ENCODE assay signal across 1 cellular context in the genomic region with DNA sequence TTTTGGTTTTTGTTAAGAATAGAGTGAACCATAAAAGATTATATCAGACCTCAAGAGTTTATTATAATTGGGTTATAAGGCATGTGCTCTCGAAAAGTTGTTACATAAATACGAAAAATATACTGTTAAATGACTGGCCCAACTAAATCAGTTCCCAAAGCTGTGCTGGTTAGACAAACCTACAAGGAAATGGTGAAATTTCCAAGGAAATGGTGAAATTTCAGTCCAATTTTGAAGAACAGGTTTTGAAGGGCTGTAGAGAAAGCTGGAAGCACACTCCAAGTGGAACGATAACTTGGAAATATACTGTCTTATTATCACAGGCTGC.
TF ChIP-seq lines count a peak whose summit lies in the region.

No MANE protein-coding gene starts in this region.

TF ChIP-seq in HepG2, 621 proteins besides CTCF, POLR2A, EP300 and RAD21 (continued from another document and continues in another):
- no peak for TF ChIP-seq ZNF333 (CRISPR knock-in tag; IDR thresholded peaks at IDR 0.05; ENCODE audit: borderline replicate concordance)
- TF ChIP-seq, protein P1, sequence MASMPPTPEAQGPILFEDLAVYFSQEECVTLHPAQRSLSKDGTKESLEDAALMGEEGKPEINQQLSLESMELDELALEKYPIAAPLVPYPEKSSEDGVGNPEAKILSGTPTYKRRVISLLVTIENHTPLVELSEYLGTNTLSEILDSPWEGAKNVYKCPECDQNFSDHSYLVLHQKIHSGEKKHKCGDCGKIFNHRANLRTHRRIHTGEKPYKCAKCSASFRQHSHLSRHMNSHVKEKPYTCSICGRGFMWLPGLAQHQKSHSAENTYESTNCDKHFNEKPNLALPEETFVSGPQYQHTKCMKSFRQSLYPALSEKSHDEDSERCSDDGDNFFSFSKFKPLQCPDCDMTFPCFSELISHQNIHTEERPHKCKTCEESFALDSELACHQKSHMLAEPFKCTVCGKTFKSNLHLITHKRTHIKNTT (CRISPR knock-in tag; IDR thresholded peaks at IDR 0.05): no peak
- TF ChIP-seq MBD4 (IDR thresholded peaks at IDR 0.05; ENCODE audit: borderline replicate concordance, low read length): no peak
- no peak for TF ChIP-seq TSC22D2 (CRISPR knock-in tag; IDR thresholded peaks at IDR 0.05; ENCODE audit: borderline replicate concordance)
- no peak for TF ChIP-seq MAZ (IDR thresholded peaks at IDR 0.05; ENCODE audit: borderline replicate concordance, low read depth, low read length)
- TF ChIP-seq MAZ (CRISPR knock-in tag; IDR thresholded peaks at IDR 0.05; ENCODE audit: low read depth): no peak
- TF ChIP-seq, protein P2, sequence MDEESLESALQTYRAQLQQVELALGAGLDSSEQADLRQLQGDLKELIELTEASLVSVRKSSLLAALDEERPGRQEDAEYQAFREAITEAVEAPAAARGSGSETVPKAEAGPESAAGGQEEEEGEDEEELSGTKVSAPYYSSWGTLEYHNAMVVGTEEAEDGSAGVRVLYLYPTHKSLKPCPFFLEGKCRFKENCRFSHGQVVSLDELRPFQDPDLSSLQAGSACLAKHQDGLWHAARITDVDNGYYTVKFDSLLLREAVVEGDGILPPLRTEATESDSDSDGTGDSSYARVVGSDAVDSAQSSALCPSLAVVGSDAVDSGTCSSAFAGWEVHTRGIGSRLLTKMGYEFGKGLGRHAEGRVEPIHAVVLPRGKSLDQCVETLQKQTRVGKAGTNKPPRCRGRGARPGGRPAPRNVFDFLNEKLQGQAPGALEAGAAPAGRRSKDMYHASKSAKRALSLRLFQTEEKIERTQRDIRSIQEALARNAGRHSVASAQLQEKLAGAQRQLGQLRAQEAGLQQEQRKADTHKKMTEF (CRISPR knock-in tag; IDR thresholded peaks at IDR 0.05): no peak
- TF ChIP-seq ZNF234 (CRISPR knock-in tag; conservative IDR thresholded peaks at IDR 0.05): 0 out of 2 replicates have a peak, but pooled peaks have one; percentile 54
- TF ChIP-seq, protein P3, sequence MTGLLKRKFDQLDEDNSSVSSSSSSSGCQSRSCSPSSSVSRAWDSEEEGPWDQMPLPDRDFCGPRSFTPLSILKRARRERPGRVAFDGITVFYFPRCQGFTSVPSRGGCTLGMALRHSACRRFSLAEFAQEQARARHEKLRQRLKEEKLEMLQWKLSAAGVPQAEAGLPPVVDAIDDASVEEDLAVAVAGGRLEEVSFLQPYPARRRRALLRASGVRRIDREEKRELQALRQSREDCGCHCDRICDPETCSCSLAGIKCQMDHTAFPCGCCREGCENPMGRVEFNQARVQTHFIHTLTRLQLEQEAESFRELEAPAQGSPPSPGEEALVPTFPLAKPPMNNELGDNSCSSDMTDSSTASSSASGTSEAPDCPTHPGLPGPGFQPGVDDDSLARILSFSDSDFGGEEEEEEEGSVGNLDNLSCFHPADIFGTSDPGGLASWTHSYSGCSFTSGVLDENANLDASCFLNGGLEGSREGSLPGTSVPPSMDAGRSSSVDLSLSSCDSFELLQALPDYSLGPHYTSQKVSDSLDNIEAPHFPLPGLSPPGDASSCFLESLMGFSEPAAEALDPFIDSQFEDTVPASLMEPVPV (CRISPR knock-in tag; IDR thresholded peaks at IDR 0.05): no peak
- TF ChIP-seq ZNF282 (IDR thresholded peaks at IDR 0.05; ENCODE audit: partially characterized antibody): no peak
- no peak for TF ChIP-seq ZNF292 (CRISPR knock-in tag; IDR thresholded peaks at IDR 0.05; ENCODE audit: borderline replicate concordance, low read depth)
- TF ChIP-seq, protein P4, sequence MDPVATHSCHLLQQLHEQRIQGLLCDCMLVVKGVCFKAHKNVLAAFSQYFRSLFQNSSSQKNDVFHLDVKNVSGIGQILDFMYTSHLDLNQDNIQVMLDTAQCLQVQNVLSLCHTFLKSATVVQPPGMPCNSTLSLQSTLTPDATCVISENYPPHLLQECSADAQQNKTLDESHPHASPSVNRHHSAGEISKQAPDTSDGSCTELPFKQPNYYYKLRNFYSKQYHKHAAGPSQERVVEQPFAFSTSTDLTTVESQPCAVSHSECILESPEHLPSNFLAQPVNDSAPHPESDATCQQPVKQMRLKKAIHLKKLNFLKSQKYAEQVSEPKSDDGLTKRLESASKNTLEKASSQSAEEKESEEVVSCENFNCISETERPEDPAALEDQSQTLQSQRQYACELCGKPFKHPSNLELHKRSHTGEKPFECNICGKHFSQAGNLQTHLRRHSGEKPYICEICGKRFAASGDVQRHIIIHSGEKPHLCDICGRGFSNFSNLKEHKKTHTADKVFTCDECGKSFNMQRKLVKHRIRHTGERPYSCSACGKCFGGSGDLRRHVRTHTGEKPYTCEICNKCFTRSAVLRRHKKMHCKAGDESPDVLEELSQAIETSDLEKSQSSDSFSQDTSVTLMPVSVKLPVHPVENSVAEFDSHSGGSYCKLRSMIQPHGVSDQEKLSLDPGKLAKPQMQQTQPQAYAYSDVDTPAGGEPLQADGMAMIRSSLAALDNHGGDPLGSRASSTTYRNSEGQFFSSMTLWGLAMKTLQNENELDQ (CRISPR knock-in tag; IDR thresholded peaks at IDR 0.05; ENCODE audit: borderline replicate concordance): no peak
- TF ChIP-seq ZNF883 (CRISPR knock-in tag; IDR thresholded peaks at IDR 0.05; ENCODE audit: not compliant biosample characterization): no peak
- no peak for TF ChIP-seq MYNN (CRISPR knock-in tag; IDR thresholded peaks at IDR 0.05; ENCODE audit: low read depth)
- TF ChIP-seq NFE2L1 (CRISPR knock-in tag; IDR thresholded peaks at IDR 0.05; ENCODE audit: borderline replicate concordance): no peak
- no peak for TF ChIP-seq RXRB (CRISPR knock-in tag; IDR thresholded peaks at IDR 0.05; ENCODE audit: borderline replicate concordance)
- no peak for TF ChIP-seq IRF2 (CRISPR knock-in tag; IDR thresholded peaks at IDR 0.05)
- TF ChIP-seq ZNF317 (CRISPR knock-in tag; IDR thresholded peaks at IDR 0.05): no peak; the same call in 1 of the 2 replicates
- TF ChIP-seq, protein P5, sequence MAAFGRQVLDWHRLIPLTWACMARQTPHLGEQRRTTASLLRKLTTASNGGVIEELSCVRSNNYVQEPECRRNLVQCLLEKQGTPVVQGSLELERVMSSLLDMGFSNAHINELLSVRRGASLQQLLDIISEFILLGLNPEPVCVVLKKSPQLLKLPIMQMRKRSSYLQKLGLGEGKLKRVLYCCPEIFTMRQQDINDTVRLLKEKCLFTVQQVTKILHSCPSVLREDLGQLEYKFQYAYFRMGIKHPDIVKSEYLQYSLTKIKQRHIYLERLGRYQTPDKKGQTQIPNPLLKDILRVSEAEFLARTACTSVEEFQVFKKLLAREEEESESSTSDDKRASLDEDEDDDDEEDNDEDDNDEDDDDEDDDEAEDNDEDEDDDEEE (CRISPR knock-in tag; IDR thresholded peaks at IDR 0.05): no peak
- TF ChIP-seq PITX1 (CRISPR knock-in tag; IDR thresholded peaks at IDR 0.05): no peak
- no peak for TF ChIP-seq FOXJ3 (CRISPR knock-in tag; IDR thresholded peaks at IDR 0.05; ENCODE audit: borderline replicate concordance)
- no peak for TF ChIP-seq ZNF33B (CRISPR knock-in tag; IDR thresholded peaks at IDR 0.05)
- no peak for TF ChIP-seq ZNF562 (CRISPR knock-in tag; IDR thresholded peaks at IDR 0.05; ENCODE audit: borderline replicate concordance)
- TF ChIP-seq ZNF10 (CRISPR knock-in tag; IDR thresholded peaks at IDR 0.05; ENCODE audit: borderline replicate concordance, low read depth): no peak
- TF ChIP-seq, protein P6, sequence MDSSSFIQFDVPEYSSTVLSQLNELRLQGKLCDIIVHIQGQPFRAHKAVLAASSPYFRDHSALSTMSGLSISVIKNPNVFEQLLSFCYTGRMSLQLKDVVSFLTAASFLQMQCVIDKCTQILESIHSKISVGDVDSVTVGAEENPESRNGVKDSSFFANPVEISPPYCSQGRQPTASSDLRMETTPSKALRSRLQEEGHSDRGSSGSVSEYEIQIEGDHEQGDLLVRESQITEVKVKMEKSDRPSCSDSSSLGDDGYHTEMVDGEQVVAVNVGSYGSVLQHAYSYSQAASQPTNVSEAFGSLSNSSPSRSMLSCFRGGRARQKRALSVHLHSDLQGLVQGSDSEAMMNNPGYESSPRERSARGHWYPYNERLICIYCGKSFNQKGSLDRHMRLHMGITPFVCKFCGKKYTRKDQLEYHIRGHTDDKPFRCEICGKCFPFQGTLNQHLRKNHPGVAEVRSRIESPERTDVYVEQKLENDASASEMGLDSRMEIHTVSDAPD (CRISPR knock-in tag; IDR thresholded peaks at IDR 0.05): peak; percentile 62; the same call in 1 of the 2 replicates
- no peak for TF ChIP-seq NR2F6 (IDR thresholded peaks at IDR 0.05)
- no peak for TF ChIP-seq NR2F6 (CRISPR knock-in tag; IDR thresholded peaks at IDR 0.05)
- TF ChIP-seq ZBTB42 (CRISPR knock-in tag; IDR thresholded peaks at IDR 0.05): no peak
- no peak for TF ChIP-seq ZNF329 (CRISPR knock-in tag; IDR thresholded peaks at IDR 0.05; ENCODE audit: low read depth)
- TF ChIP-seq ZSCAN25 (CRISPR knock-in tag; IDR thresholded peaks at IDR 0.05): no peak
- TF ChIP-seq MEIS2 (CRISPR knock-in tag; IDR thresholded peaks at IDR 0.05): no peak
- TF ChIP-seq ISL2 (CRISPR knock-in tag; IDR thresholded peaks at IDR 0.05): no peak
- no peak for TF ChIP-seq ZBTB21 (CRISPR knock-in tag; IDR thresholded peaks at IDR 0.05)
- no peak for TF ChIP-seq KLF16 (CRISPR knock-in tag; IDR thresholded peaks at IDR 0.05)
- TF ChIP-seq FOXK1 (CRISPR knock-in tag; IDR thresholded peaks at IDR 0.05; ENCODE audit: borderline replicate concordance, low read depth): no peak
- TF ChIP-seq ZNF761 (CRISPR knock-in tag; conservative IDR thresholded peaks at IDR 0.05): peak; percentile 14; the same call in 1 of the 2 replicates
- no peak for TF ChIP-seq ZNF713 (CRISPR knock-in tag; IDR thresholded peaks at IDR 0.05)
- TF ChIP-seq CC2D1A (CRISPR knock-in tag; IDR thresholded peaks at IDR 0.05): no peak
- no peak for TF ChIP-seq SRSF1 (optimal IDR thresholded peaks at IDR 0.05; ENCODE audit: low read depth, low read length)
- TF ChIP-seq, protein P7, sequence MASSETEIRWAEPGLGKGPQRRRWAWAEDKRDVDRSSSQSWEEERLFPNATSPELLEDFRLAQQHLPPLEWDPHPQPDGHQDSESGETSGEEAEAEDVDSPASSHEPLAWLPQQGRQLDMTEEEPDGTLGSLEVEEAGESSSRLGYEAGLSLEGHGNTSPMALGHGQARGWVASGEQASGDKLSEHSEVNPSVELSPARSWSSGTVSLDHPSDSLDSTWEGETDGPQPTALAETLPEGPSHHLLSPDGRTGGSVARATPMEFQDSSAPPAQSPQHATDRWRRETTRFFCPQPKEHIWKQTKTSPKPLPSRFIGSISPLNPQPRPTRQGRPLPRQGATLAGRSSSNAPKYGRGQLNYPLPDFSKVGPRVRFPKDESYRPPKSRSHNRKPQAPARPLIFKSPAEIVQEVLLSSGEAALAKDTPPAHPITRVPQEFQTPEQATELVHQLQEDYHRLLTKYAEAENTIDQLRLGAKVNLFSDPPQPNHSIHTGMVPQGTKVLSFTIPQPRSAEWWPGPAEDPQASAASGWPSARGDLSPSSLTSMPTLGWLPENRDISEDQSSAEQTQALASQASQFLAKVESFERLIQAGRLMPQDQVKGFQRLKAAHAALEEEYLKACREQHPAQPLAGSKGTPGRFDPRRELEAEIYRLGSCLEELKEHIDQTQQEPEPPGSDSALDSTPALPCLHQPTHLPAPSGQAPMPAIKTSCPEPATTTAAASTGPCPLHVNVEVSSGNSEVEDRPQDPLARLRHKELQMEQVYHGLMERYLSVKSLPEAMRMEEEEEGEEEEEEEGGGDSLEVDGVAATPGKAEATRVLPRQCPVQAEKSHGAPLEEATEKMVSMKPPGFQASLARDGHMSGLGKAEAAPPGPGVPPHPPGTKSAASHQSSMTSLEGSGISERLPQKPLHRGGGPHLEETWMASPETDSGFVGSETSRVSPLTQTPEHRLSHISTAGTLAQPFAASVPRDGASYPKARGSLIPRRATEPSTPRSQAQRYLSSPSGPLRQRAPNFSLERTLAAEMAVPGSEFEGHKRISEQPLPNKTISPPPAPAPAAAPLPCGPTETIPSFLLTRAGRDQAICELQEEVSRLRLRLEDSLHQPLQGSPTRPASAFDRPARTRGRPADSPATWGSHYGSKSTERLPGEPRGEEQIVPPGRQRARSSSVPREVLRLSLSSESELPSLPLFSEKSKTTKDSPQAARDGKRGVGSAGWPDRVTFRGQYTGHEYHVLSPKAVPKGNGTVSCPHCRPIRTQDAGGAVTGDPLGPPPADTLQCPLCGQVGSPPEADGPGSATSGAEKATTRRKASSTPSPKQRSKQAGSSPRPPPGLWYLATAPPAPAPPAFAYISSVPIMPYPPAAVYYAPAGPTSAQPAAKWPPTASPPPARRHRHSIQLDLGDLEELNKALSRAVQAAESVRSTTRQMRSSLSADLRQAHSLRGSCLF (CRISPR knock-in tag; IDR thresholded peaks at IDR 0.05; ENCODE audit: borderline replicate concordance): 0 out of 2 replicates have a peak, but pooled peaks have one; percentile 87
- TF ChIP-seq ARID2 (CRISPR knock-in tag; IDR thresholded peaks at IDR 0.05; ENCODE audit: borderline replicate concordance): 0 out of 2 replicates have a peak, but pooled peaks have one; percentile 15
- no peak for TF ChIP-seq JUNB (CRISPR knock-in tag; IDR thresholded peaks at IDR 0.05; ENCODE audit: borderline replicate concordance)
- TF ChIP-seq HDAC1 (CRISPR knock-in tag; IDR thresholded peaks at IDR 0.05): no peak
- TF ChIP-seq MYC (CRISPR knock-in tag; IDR thresholded peaks at IDR 0.05; ENCODE audit: borderline replicate concordance): no peak
- TF ChIP-seq MED1 (CRISPR knock-in tag; IDR thresholded peaks at IDR 0.05): no peak
- TF ChIP-seq, protein P8, sequence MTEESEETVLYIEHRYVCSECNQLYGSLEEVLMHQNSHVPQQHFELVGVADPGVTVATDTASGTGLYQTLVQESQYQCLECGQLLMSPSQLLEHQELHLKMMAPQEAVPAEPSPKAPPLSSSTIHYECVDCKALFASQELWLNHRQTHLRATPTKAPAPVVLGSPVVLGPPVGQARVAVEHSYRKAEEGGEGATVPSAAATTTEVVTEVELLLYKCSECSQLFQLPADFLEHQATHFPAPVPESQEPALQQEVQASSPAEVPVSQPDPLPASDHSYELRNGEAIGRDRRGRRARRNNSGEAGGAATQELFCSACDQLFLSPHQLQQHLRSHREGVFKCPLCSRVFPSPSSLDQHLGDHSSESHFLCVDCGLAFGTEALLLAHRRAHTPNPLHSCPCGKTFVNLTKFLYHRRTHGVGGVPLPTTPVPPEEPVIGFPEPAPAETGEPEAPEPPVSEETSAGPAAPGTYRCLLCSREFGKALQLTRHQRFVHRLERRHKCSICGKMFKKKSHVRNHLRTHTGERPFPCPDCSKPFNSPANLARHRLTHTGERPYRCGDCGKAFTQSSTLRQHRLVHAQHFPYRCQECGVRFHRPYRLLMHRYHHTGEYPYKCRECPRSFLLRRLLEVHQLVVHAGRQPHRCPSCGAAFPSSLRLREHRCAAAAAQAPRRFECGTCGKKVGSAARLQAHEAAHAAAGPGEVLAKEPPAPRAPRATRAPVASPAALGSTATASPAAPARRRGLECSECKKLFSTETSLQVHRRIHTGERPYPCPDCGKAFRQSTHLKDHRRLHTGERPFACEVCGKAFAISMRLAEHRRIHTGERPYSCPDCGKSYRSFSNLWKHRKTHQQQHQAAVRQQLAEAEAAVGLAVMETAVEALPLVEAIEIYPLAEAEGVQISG (CRISPR knock-in tag; IDR thresholded peaks at IDR 0.05): no peak
- TF ChIP-seq SETDB1 (CRISPR knock-in tag; IDR thresholded peaks at IDR 0.05; ENCODE audit: borderline replicate concordance): 0 out of 2 replicates have a peak, but pooled peaks have one; percentile 29
- TF ChIP-seq SNAI1 (CRISPR knock-in tag; IDR thresholded peaks at IDR 0.05; ENCODE audit: borderline replicate concordance): no peak
